26 cellular contexts compared by ENCODE assay signal in genomic region chr2:30927561-30928075, GRCh38.
"Had no signal": no experiment of that assay in that cellular context is flagged by ENCODE, and none has a peak within 500 bp of the region (broad histone marks: within the 10 kb centered on the region; RNA-seq: fewer than 3 reads in every experiment).

No MANE protein-coding gene starts in this region.

- H3K9me3 Mint-ChIP-seq: activated B cell treated with CpG ODN at 0.5 μM for 24 hours; activated T-cell treated with anti-CD3 and anti-CD28 coated beads, Interleukin-2, amount 50 U/mL, for 24 hours; activated T-helper 17 cell treated with anti-CD3 and anti-CD28 coated beads, Interleukin-2, amount 50 U/mL, for 72 hours; endodermal cell; naive B cell; neural progenitor cell had no signal

- H3K4me2 ChIP-seq: neural progenitor cell had no signal

- H3K4me3 Mint-ChIP-seq: activated B cell treated with CpG ODN at 0.5 μM for 24 hours; activated CD4-positive, alpha-beta T cell treated with anti-CD3 and anti-CD28 coated beads for 36 hours; activated naive CD8-positive, alpha-beta T cell; activated T-cell treated with anti-CD3 and anti-CD28 coated beads, Interleukin-2, amount 50 U/mL, for 24 hours; activated T-helper 17 cell treated with anti-CD3 and anti-CD28 coated beads, Interleukin-2, amount 50 U/mL, for 72 hours; endodermal cell; naive B cell; neural progenitor cell had no signal

- H3K9ac ChIP-seq: neural progenitor cell had no signal

- H3K4me1 ChIP-seq: adrenal gland, ascending aorta, esophagus squamous epithelium, gastrocnemius medialis, neural progenitor cell, upper lobe of left lung had no signal

- H3K27me3 Mint-ChIP-seq: activated B cell treated with CpG ODN at 0.5 μM for 24 hours; activated CD4-positive, alpha-beta T cell treated with anti-CD3 and anti-CD28 coated beads for 36 hours; activated naive CD8-positive, alpha-beta T cell; activated T-cell treated with anti-CD3 and anti-CD28 coated beads, Interleukin-2, amount 50 U/mL, for 24 hours; naive B cell had no signal

- H3K9me3 ChIP-seq: adrenal gland, ascending aorta, esophagus squamous epithelium, gastrocnemius medialis, upper lobe of left lung had no signal

- H3K4me3 ChIP-seq: adrenal gland, ascending aorta, esophagus squamous epithelium, gastrocnemius medialis, lung, neural progenitor cell, upper lobe of left lung had no signal

- H3K27ac ChIP-seq: adrenal gland, ascending aorta, brain microvascular endothelial cell, esophagus squamous epithelium, gastrocnemius medialis, neural progenitor cell, upper lobe of left lung had no signal

- H3K36me3 Mint-ChIP-seq: activated naive CD8-positive, alpha-beta T cell; naive B cell; neural progenitor cell had no signal

- H3K4me1 Mint-ChIP-seq: activated B cell treated with CpG ODN at 0.5 μM for 24 hours; activated CD4-positive, alpha-beta T cell treated with anti-CD3 and anti-CD28 coated beads for 36 hours; activated T-helper 17 cell treated with anti-CD3 and anti-CD28 coated beads, Interleukin-2, amount 50 U/mL, for 72 hours; naive B cell; neural progenitor cell had no signal

- H2AFZ ChIP-seq: neural progenitor cell had no signal

- DNase-seq: activated B cell treated with CpG ODN at 0.5 μM for 24 hours; activated CD4-positive, alpha-beta T cell treated with anti-CD3 and anti-CD28 coated beads for 36 hours; activated CD4-positive, alpha-beta T cell treated with anti-CD3 and anti-CD28 coated beads, Interleukin-2, amount 50 U/mL, for 4 hours; activated CD8-positive, alpha-beta memory T cell treated with anti-CD3 and anti-CD28 coated beads for 24 hours; activated CD8-positive, alpha-beta memory T cell treated with anti-CD3 and anti-CD28 coated beads, Interleukin-2, amount 50 U/mL, for 4 hours; activated T-cell treated with anti-CD3 and anti-CD28 coated beads, Interleukin-2, amount 50 U/mL, for 24 hours; adrenal gland; brain microvascular endothelial cell; central memory CD4-positive, alpha-beta T cell; cortex of kidney; endodermal cell; esophagus squamous epithelium; gastrocnemius medialis; head of caudate nucleus; kidney; naive B cell; retina; stimulated activated CD4-positive, alpha-beta T cell treated with anti-CD3 and anti-CD28 coated beads, Interleukin-4, amount 100 ng/mL, for 24 hours; stimulated activated naive CD8-positive, alpha-beta T cell treated with anti-CD3 and anti-CD28 coated beads, Interleukin-15, Interleukin-2, amounts not matched to agents 100 U/mL and 50 U/mL, for 24 hours; T-helper 9 cell; upper lobe of left lung had no signal

- H3K27me3 ChIP-seq: adrenal gland, ascending aorta, brain microvascular endothelial cell, esophagus squamous epithelium, gastrocnemius medialis, neural progenitor cell, upper lobe of left lung had no signal

- H3K27ac Mint-ChIP-seq: activated B cell treated with CpG ODN at 0.5 μM for 24 hours; activated CD4-positive, alpha-beta T cell treated with anti-CD3 and anti-CD28 coated beads for 36 hours; activated naive CD8-positive, alpha-beta T cell; activated T-cell treated with anti-CD3 and anti-CD28 coated beads, Interleukin-2, amount 50 U/mL, for 24 hours; activated T-helper 17 cell treated with anti-CD3 and anti-CD28 coated beads, Interleukin-2, amount 50 U/mL, for 72 hours; endodermal cell; naive B cell; neural progenitor cell had no signal

- ATAC-seq: activated CD4-positive, alpha-beta T cell treated with anti-CD3 and anti-CD28 coated beads for 36 hours; activated T-helper 17 cell treated with anti-CD3 and anti-CD28 coated beads, Interleukin-2, amount 50 U/mL, for 72 hours; gastrocnemius medialis; stimulated activated naive CD8-positive, alpha-beta T cell treated with anti-CD3 and anti-CD28 coated beads, Interleukin-15, Interleukin-2, amounts not matched to agents 100 U/mL and 50 U/mL, for 24 hours had no signal

- H3K36me3 ChIP-seq: adrenal gland, ascending aorta, brain microvascular endothelial cell, gastrocnemius medialis, neural progenitor cell, upper lobe of left lung had no signal
